ENCODE assay signal across 15 cellular contexts in genomic region chr5:42749020-42749419, GRCh38. TPM values are rescaled to one million over a fixed set of nuclear protein-coding genes. Genes with fewer than 3 reads are reported as not detected.
A peak's percentile ranks its signal among the peaks of the same experiment; 100 is the strongest.
DNase-seq lines count a peak whose midpoint lies in the region; ATAC-seq lines count a peak whose summit lies in the region.
"Had no signal": no experiment of that assay in that cellular context is flagged by ENCODE, and none has a peak within 500 bp of the region (broad histone marks: within the 10 kb centered on the region; RNA-seq: fewer than 3 reads in every experiment).

No MANE protein-coding gene starts in this region.

- H3K36me3 Mint-ChIP-seq in memory B cell = no peaks in the 10 kb centered on the region

- no peaks in the 10 kb centered on the region for H3K9me3 Mint-ChIP-seq in memory B cell
- H3K9me3 Mint-ChIP-seq: activated T-cell treated with anti-CD3 and anti-CD28 coated beads, Interleukin-2, amount 50 U/mL, for 4 hours had no signal

- H3K27ac Mint-ChIP-seq in memory B cell = peak overlapping the region; percentile 58

- peaks cover 2% of the 10 kb centered on the region for H3K4me1 Mint-ChIP-seq in memory B cell

- no peak overlapping the region for H3K4me3 Mint-ChIP-seq in memory B cell
- H3K4me3 Mint-ChIP-seq: activated T-cell treated with anti-CD3 and anti-CD28 coated beads, Interleukin-2, amount 50 U/mL, for 4 hours had no signal

- no peaks in the 10 kb centered on the region for H3K27me3 Mint-ChIP-seq in memory B cell

- DNase-seq in RPMI7951 (ENCODE audit: low read depth) = peak; percentile 40
- DNase-seq in memory B cell (ENCODE audit: low spot score in 2 of 2) = no peak
- DNase-seq in amygdala (lab: John Stamatoyannopoulos, UW) = no peak
- DNase-seq: activated T-cell treated with anti-CD3 and anti-CD28 coated beads, Interleukin-2, amount 50 U/mL, for 4 hours; anterior cingulate cortex; DMS153; hippocampal formation; mucosa of descending colon; NCI-H2081 treated with DMSO at 0.1 percent for 48 hours; small intestine; stimulated activated naive CD4-positive, alpha-beta T cell had no signal

- peak; percentile 53 for ATAC-seq in GM18502 (IDR thresholded peaks at IDR 0.05; ENCODE audit: poor library complexity, unreplicated experiment)
- peak; percentile 53 for ATAC-seq in HG03175 (IDR thresholded peaks at IDR 0.05; ENCODE audit: unreplicated experiment)
- no peak for ATAC-seq in memory B cell (ENCODE audit: low read depth)
- ATAC-seq in GM18870 (IDR thresholded peaks at IDR 0.05; ENCODE audit: unreplicated experiment) = no peak
- no peak for ATAC-seq in GM21381 (IDR thresholded peaks at IDR 0.05; ENCODE audit: unreplicated experiment)
- ATAC-seq: mucosa of descending colon had no signal

RNA-seq across cellular contexts. Expression of gene CCDC152, which starts 7.6 kb away (rescaled TPM):
- total RNA-seq in RPMI7951 (2014; rRNA removed; shearing (Covaris generic)) = 0.60 and 0.78 TPM in 2 replicates

Comparison
In these comparisons a context has a peak if more than half of its experiments do, and no peak if none do; other contexts are left out.
1. ATAC-seq: peak in GM18502 (single experiment) and HG03175 (single experiment); none in memory B cell (single experiment), GM18870 (single experiment) and GM21381 (single experiment).